Comparison of ENCODE assay signal across 8 cellular contexts in the genomic region with DNA sequence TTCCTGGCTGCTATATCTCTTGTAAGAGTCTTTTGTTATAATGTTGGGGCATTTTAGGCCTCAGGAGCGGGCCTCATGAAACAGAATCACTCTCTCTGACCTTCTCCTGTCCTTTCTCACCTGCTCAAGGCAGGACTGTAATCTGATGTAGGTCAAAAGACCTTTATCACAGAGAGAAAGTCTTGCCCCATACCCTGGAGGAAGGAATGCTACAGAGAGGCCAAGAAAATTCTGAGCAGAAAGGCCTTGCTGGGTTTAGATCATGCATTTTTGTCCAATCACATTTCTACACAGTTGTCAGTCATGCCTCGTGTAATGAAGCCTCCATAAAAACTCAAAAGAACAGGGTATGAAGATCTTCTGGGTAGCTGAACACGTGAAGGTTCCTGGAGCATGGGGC.
"Had no signal": no experiment of that assay in that cellular context is flagged by ENCODE, and none has a peak within 500 bp of the region (broad histone marks: within the 10 kb centered on the region; RNA-seq: fewer than 3 reads in every experiment).

No MANE protein-coding gene starts in this region.

- ATAC-seq: GM12878 had no signal

- FAIRE-seq: G401.6, GM12878, GM12891, GM12892, GM18507, GM19239 had no signal

- DNase-seq: GDM1, GF-D8 had no signal

- H3K4me3 ChIP-seq: GM12878 had no signal
